34 cellular contexts compared by ENCODE assay signal in genomic region chr1:6505367-6506209, GRCh38. TPM values are rescaled to one million over a fixed set of nuclear protein-coding genes. Genes with fewer than 3 reads are reported as not detected.
"Had no signal": no experiment of that assay in that cellular context is flagged by ENCODE, and none has a peak within 500 bp of the region (broad histone marks: within the 10 kb centered on the region; RNA-seq: fewer than 3 reads in every experiment).

No MANE protein-coding gene starts in this region.

- H3K4me3 Mint-ChIP-seq: activated CD4-positive, alpha-beta T cell treated with anti-CD3 and anti-CD28 coated beads, Interleukin-2, amount 10 ng/mL, durations not matched to agents 7 days and 5 days; activated CD8-positive, alpha-beta T cell treated with anti-CD3 and anti-CD28 coated beads for 36 hours; activated naive CD8-positive, alpha-beta T cell; activated T-cell treated with anti-CD3 and anti-CD28 coated beads, Interleukin-2, amount 50 U/mL, for 4 hours; activated T-helper 17 cell treated with anti-CD3 and anti-CD28 coated beads, Interleukin-2, amount 50 U/mL, for 72 hours; natural killer cell treated with Interleukin-12 subunit alpha and Interleukin-12 subunit beta and Interleukin-15 and Interleukin-18, amount 100 ng/mL, for 72 hours; stimulated activated naive CD8-positive, alpha-beta T cell treated with anti-CD3 and anti-CD28 coated beads, Interleukin-15, amount 100 ng/mL, for 72 hours had no signal

- H3K9me3 Mint-ChIP-seq: activated CD4-positive, alpha-beta T cell treated with anti-CD3 and anti-CD28 coated beads, Interleukin-2, amount 10 ng/mL, durations not matched to agents 7 days and 5 days; activated CD8-positive, alpha-beta T cell treated with anti-CD3 and anti-CD28 coated beads for 36 hours; activated T-cell treated with anti-CD3 and anti-CD28 coated beads, Interleukin-2, amount 50 U/mL, for 4 hours; activated T-helper 17 cell treated with anti-CD3 and anti-CD28 coated beads, Interleukin-2, amount 50 U/mL, for 72 hours; natural killer cell treated with Interleukin-12 subunit alpha and Interleukin-12 subunit beta and Interleukin-15 and Interleukin-18, amount 100 ng/mL, for 72 hours; stimulated activated naive CD8-positive, alpha-beta T cell treated with anti-CD3 and anti-CD28 coated beads, Interleukin-15, amount 100 ng/mL, for 72 hours had no signal

- H3K36me3 Mint-ChIP-seq: activated naive CD8-positive, alpha-beta T cell; natural killer cell treated with Interleukin-12 subunit alpha and Interleukin-12 subunit beta and Interleukin-15 and Interleukin-18, amount 100 ng/mL, for 72 hours had no signal

- H3K27ac ChIP-seq: cardiac muscle cell, coronary artery, left lung, pancreas, prostate gland, skin epidermis, upper lobe of right lung had no signal

- H3K36me3 ChIP-seq: cardiac muscle cell, left lung, pancreas, prostate gland, upper lobe of right lung had no signal

- H3K27ac Mint-ChIP-seq: activated CD4-positive, alpha-beta T cell treated with anti-CD3 and anti-CD28 coated beads, Interleukin-2, amount 10 ng/mL, durations not matched to agents 7 days and 5 days; activated CD8-positive, alpha-beta T cell treated with anti-CD3 and anti-CD28 coated beads for 36 hours; activated naive CD8-positive, alpha-beta T cell; activated T-helper 17 cell treated with anti-CD3 and anti-CD28 coated beads, Interleukin-2, amount 50 U/mL, for 72 hours; natural killer cell treated with Interleukin-12 subunit alpha and Interleukin-12 subunit beta and Interleukin-15 and Interleukin-18, amount 100 ng/mL, for 72 hours had no signal

- H3K27me3 Mint-ChIP-seq: activated naive CD8-positive, alpha-beta T cell had no signal

- FAIRE-seq: endothelial cell of umbilical vein, pancreas had no signal

- H3K27me3 ChIP-seq: cardiac muscle cell, pancreas, upper lobe of right lung had no signal

- H3K4me3 ChIP-seq: cardiac muscle cell, coronary artery, dorsolateral prefrontal cortex, left lung, lung, mucosa of descending colon, pancreas, prostate gland, skin epidermis, upper lobe of right lung had no signal

- H3K9me3 ChIP-seq: left lung, mucosa of descending colon, pancreas, prostate gland, upper lobe of right lung had no signal

- H3K4me1 ChIP-seq: pancreas, prostate gland had no signal

- ATAC-seq: activated CD8-positive, alpha-beta T cell treated with anti-CD3 and anti-CD28 coated beads for 36 hours; activated T-cell treated with anti-CD3 and anti-CD28 coated beads, Interleukin-2, amount 50 U/mL, for 4 hours; activated T-helper 17 cell treated with anti-CD3 and anti-CD28 coated beads, Interleukin-2, amount 50 U/mL, for 72 hours; esophagus mucosa; left lung; mucosa of descending colon; natural killer cell treated with Interleukin-12 subunit alpha and Interleukin-12 subunit beta and Interleukin-15 and Interleukin-18, amount 100 ng/mL, for 72 hours; pancreas; stimulated activated naive CD8-positive, alpha-beta T cell treated with anti-CD3 and anti-CD28 coated beads, Interleukin-15, amount 100 ng/mL, for 72 hours; upper lobe of right lung had no signal

- DNase-seq: activated CD4-positive, alpha-beta T cell treated with anti-CD3 and anti-CD28 coated beads, Interleukin-2, amount 10 ng/mL, durations not matched to agents 7 days and 5 days; activated CD4-positive, CD25-positive, alpha-beta regulatory T cell treated with anti-CD3 and anti-CD28 coated beads, Interleukin-2, amount 50 U/mL, for 72 hours; activated CD8-positive, alpha-beta T cell treated with anti-CD3 and anti-CD28 coated beads for 36 hours; activated T-cell treated with anti-CD3 and anti-CD28 coated beads, Interleukin-2, amount 50 U/mL, for 4 hours; anterior cingulate cortex; cerebellar nuclear complex; dorsolateral prefrontal cortex; effector memory CD4-positive, alpha-beta T cell; foreskin fibroblast; head of caudate nucleus; hypothalamus; left lung; mesendoderm; retina; stimulated activated CD4-positive, alpha-beta T cell treated with anti-CD3 and anti-CD28 coated beads, Interleukin-12 subunit alpha, Interleukin-12 subunit beta, amount 100 ng/mL, for 4 hours; stimulated activated CD4-positive, alpha-beta T cell treated with anti-CD3 and anti-CD28 coated beads, Interleukin-4, amount 100 ng/mL, for 1 hour; stimulated activated naive CD8-positive, alpha-beta T cell treated with anti-CD3 and anti-CD28 coated beads, Interleukin-15, amount 100 ng/mL, for 72 hours; substantia nigra; T-helper 2 cell; upper lobe of right lung had no signal

- H3K4me1 Mint-ChIP-seq: activated CD4-positive, alpha-beta T cell treated with anti-CD3 and anti-CD28 coated beads, Interleukin-2, amount 10 ng/mL, durations not matched to agents 7 days and 5 days; activated T-helper 17 cell treated with anti-CD3 and anti-CD28 coated beads, Interleukin-2, amount 50 U/mL, for 72 hours; stimulated activated naive CD8-positive, alpha-beta T cell treated with anti-CD3 and anti-CD28 coated beads, Interleukin-15, amount 100 ng/mL, for 72 hours had no signal

RNA-seq across cellular contexts. Expression of gene TAS1R1, which starts 49.5 kb away (rescaled TPM):
- total RNA-seq: activated CD4-positive, alpha-beta T cell treated with anti-CD3 and anti-CD28 coated beads, Interleukin-2, amount 10 ng/mL, durations not matched to agents 7 days and 5 days; activated CD8-positive, alpha-beta T cell treated with anti-CD3 and anti-CD28 coated beads for 36 hours; activated T-cell treated with anti-CD3 and anti-CD28 coated beads, Interleukin-2, amount 50 U/mL, for 4 hours; activated T-helper 17 cell treated with anti-CD3 and anti-CD28 coated beads, Interleukin-2, amount 50 U/mL, for 72 hours; cardiac muscle cell; endothelial cell of umbilical vein; esophagus mucosa; left lung; natural killer cell treated with Interleukin-12 subunit alpha and Interleukin-12 subunit beta and Interleukin-15 and Interleukin-18, amount 100 ng/mL, for 72 hours; pancreas; sciatic nerve; upper lobe of right lung had no signal
- polyA plus RNA-seq: endothelial cell of umbilical vein, pancreas, thymus had no signal
